In the genomic region with DNA sequence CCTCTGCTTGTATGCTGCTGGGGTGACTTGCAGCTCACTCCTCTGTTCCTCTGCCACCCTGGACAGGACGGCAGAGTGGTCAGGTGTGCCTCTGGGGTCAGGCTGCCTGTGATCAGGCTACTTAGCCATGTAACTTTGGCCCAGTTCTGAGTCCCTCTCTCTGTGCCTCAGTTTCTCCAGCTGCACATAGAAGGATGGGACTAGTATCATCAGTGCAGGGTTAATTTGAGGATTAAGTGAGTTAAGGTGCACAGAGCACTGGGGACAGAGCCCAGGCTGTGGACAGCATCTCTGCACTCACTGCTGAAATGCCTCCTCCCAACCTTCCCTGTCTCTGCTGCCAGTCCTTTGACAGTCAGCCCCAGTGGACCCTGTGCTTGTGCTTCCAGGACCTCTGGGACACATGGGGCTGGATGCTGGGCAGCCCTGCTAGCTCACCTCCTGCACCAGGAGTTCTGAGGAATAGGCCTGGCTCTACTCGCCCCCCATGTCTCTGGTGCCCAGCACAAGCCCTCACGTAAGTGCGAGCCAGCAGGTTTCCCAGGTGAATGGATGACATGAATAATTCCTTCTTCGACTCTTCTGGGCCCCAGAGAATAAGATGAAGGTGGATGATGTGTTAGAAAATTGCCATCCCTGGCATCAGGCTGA, we compare ENCODE assay signal across 18 cellular contexts. TPM values are rescaled to one million over a fixed set of nuclear protein-coding genes. Genes with fewer than 3 reads are reported as not detected.
"Had no signal": no experiment of that assay in that cellular context is flagged by ENCODE, and none has a peak within 500 bp of the region (broad histone marks: within the 10 kb centered on the region; RNA-seq: fewer than 3 reads in every experiment).

No MANE protein-coding gene starts in this region.

- ATAC-seq: right cardiac atrium; stimulated activated memory B cell treated with anti-CD40 and anti-IgM and Interleukin-4, amounts not matched to agents 10 μg/mL and 1 μg/mL and 100 μg/mL, for 72 hours; WTC11 had no signal

- H3K4me1 Mint-ChIP-seq: activated CD4-positive, alpha-beta T cell treated with anti-CD3 and anti-CD28 coated beads, Interleukin-2, amount 10 ng/mL, durations not matched to agents 7 days and 5 days; activated naive CD8-positive, alpha-beta T cell treated with anti-CD3 and anti-CD28 coated beads for 36 hours; stimulated activated memory B cell treated with anti-CD40 and anti-IgM and Interleukin-4, amounts not matched to agents 10 μg/mL and 1 μg/mL and 100 μg/mL, for 72 hours had no signal

- H3K4me3 ChIP-seq: heart right ventricle, SK-N-MC, transverse colon had no signal

- H3K27me3 Mint-ChIP-seq: activated CD4-positive, alpha-beta T cell treated with anti-CD3 and anti-CD28 coated beads, Interleukin-2, amount 10 ng/mL, durations not matched to agents 7 days and 5 days had no signal

- DNase-seq: activated CD4-positive, alpha-beta T cell treated with anti-CD3 and anti-CD28 coated beads, Interleukin-2, amount 10 ng/mL, durations not matched to agents 7 days and 5 days; activated naive CD8-positive, alpha-beta T cell treated with anti-CD3 and anti-CD28 coated beads for 36 hours; anterior cingulate cortex; heart right ventricle; right cardiac atrium; transverse colon had no signal

- H3K36me3 Mint-ChIP-seq: activated naive CD8-positive, alpha-beta T cell treated with anti-CD3 and anti-CD28 coated beads for 36 hours; stimulated activated memory B cell treated with anti-CD40 and anti-IgM and Interleukin-4, amounts not matched to agents 10 μg/mL and 1 μg/mL and 100 μg/mL, for 72 hours; WTC11 had no signal

- H3K27ac Mint-ChIP-seq: activated CD4-positive, alpha-beta T cell treated with anti-CD3 and anti-CD28 coated beads, Interleukin-2, amount 10 ng/mL, durations not matched to agents 7 days and 5 days; activated naive CD8-positive, alpha-beta T cell treated with anti-CD3 and anti-CD28 coated beads for 36 hours; stimulated activated memory B cell treated with anti-CD40 and anti-IgM and Interleukin-4, amounts not matched to agents 10 μg/mL and 1 μg/mL and 100 μg/mL, for 72 hours had no signal

- H3K36me3 ChIP-seq: heart right ventricle, neutrophil, transverse colon had no signal

- H3K4me3 Mint-ChIP-seq: activated CD4-positive, alpha-beta T cell treated with anti-CD3 and anti-CD28 coated beads, Interleukin-2, amount 10 ng/mL, durations not matched to agents 7 days and 5 days; activated naive CD8-positive, alpha-beta T cell treated with anti-CD3 and anti-CD28 coated beads for 36 hours; mesothelial cell of epicardium; stimulated activated memory B cell treated with anti-CD40 and anti-IgM and Interleukin-4, amounts not matched to agents 10 μg/mL and 1 μg/mL and 100 μg/mL, for 72 hours; WTC11 had no signal

- H3K4me1 ChIP-seq: transverse colon had no signal

- H3K9me3 ChIP-seq: heart right ventricle, neutrophil, transverse colon had no signal

RNA-seq across cellular contexts. Expression of gene PRR23E, which starts 19.3 kb away (rescaled TPM):
- total RNA-seq: activated CD4-positive, alpha-beta T cell treated with anti-CD3 and anti-CD28 coated beads, Interleukin-2, amount 10 ng/mL, durations not matched to agents 7 days and 5 days; activated CD8-positive, alpha-beta memory T cell treated with anti-CD3 and anti-CD28 coated beads for 36 hours; activated naive CD8-positive, alpha-beta T cell treated with anti-CD3 and anti-CD28 coated beads for 36 hours; fibroblast of lung; frontal cortex; heart right ventricle; lower leg skin; mesothelial cell of epicardium; myocyte; posterior vena cava; right cardiac atrium; T-helper 1 cell treated with Interleukin-12 subunit alpha and Interleukin-12 subunit beta and Interleukin-4 antibody, amounts not matched to agents 30 ng/mL and 1 ng/mL, for 36 hours; transverse colon; WTC11 had no signal
